ENCODE assay signal across 11 cellular contexts in the genomic region with DNA sequence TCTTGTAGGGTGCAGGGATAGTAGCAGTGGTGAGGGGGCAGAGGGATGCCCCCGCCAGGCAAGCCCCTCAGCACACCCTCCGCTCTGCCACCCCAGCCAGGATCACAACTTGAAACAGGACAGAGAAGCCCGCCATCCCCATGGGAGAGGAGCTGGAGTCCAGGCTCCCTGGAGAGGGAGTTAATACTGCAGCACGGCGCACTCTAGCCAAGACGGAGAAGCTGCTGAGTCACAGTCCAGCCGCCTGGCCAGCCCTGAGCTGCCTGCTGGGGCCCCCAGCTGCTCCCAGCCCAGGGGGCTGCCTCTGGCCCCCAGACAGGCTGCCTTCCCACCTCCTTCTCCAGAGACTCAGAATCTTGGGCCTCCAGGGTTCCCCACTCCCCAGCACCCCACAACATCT.
A peak's percentile ranks its signal among the peaks of the same experiment; 100 is the strongest.
DNase-seq lines count a peak whose midpoint lies in the region; ATAC-seq and TF ChIP-seq lines count a peak whose summit lies in the region.
"Had no signal": no experiment of that assay in that cellular context is flagged by ENCODE, and none has a peak within 500 bp of the region (broad histone marks: within the 10 kb centered on the region; RNA-seq: fewer than 3 reads in every experiment).

No MANE protein-coding gene starts in this region.

- no peak for TF ChIP-seq RAD21 in IMR-90 (IDR thresholded peaks at IDR 0.05; ENCODE audit: low read length)

- no peak for TF ChIP-seq POLR2A in IMR-90 (IDR thresholded peaks at IDR 0.05; ENCODE audit: low read depth, low read length)

- H3K9me3 ChIP-seq in A673 (ENCODE audit: low read depth, low read length, poor library complexity, severe bottlenecking) (no peaks in the 10 kb centered on the region), IMR-90 (ENCODE audit: control insufficient read depth, insufficient read depth, low read length) (no peaks in the 10 kb centered on the region), left lung (no peaks in the 10 kb centered on the region)

- DNase-seq in A673 (ENCODE audit: low spot score) (peak; percentile 43), IMR-90 (peak; percentile 64), chondrocyte (ENCODE audit: low spot score) (peak; percentile 90), left lung (peak in 1 of 2 donors; percentile 72), GM13977 (ENCODE audit: low spot score) (no peak), NOMO-1 treated with DMSO at 0.1 percent for 48 hours (lab: John Stamatoyannopoulos, UW; ENCODE audit: unreplicated experiment) (no peak)
- DNase-seq in activated CD8-positive, alpha-beta memory T cell treated with anti-CD3 and anti-CD28 coated beads, Interleukin-2, amount 50 U/mL, for 4 hours = no peak
- DNase-seq: stimulated activated CD4-positive, alpha-beta T cell treated with anti-CD3 and anti-CD28 coated beads, Interleukin-12 subunit alpha, Interleukin-12 subunit beta, amount 100 ng/mL, for 4 hours had no signal

- dilution Hi-C loops in IMR-90 (cut with HindIII; ENCODE audit: low sequenced_read_pairs, unreplicated experiment) = no loop called here

- no peaks in the 10 kb centered on the region for H3K36me3 ChIP-seq in A673 (ENCODE audit: insufficient read depth, low read length, poor library complexity, severe bottlenecking)
- no peaks in the 10 kb centered on the region for H3K36me3 ChIP-seq in IMR-90 (ENCODE audit: control insufficient read depth, insufficient read depth, low read length)
- no peaks in the 10 kb centered on the region for H3K36me3 ChIP-seq in left lung

- peak overlapping the region; percentile 48 for H3K18ac ChIP-seq in IMR-90 (ENCODE audit: low read depth, low read length)

- no CpG with 5 or more reads among the region's 7 CpGs for WGBS in IMR-90 (ENCODE audit: extremely low coverage in 2 of 2, insufficient read length in 1 of 2), 2 experiments

- no peak overlapping the region for H3K4me2 ChIP-seq in IMR-90 (ENCODE audit: low read depth, low read length)

- H3K9me1 ChIP-seq in IMR-90 (ENCODE audit: insufficient read depth, low read length) = peaks cover 31% of the 10 kb centered on the region

- peak overlapping the region; percentile 66 for H3K27ac Mint-ChIP-seq in chondrocyte (ENCODE audit: unreplicated experiment)
- H3K27ac Mint-ChIP-seq: B cell; stimulated activated memory B cell treated with anti-CD40 and anti-IgM and Interleukin-4, amounts not matched to agents 10 μg/mL and 1 μg/mL and 100 μg/mL, for 72 hours had no signal

- peak overlapping the region; percentile 52; the same call in 1 of the 2 replicates for H3K23ac ChIP-seq in IMR-90 (ENCODE audit: low read depth, low read length)

- peak overlapping the region; percentile 43; the same call in 1 of the 2 replicates for H2AK5ac ChIP-seq in IMR-90 (ENCODE audit: low read depth, low read length)

- peak overlapping the region; percentile 5 for H2AK9ac ChIP-seq in IMR-90 (replicated peaks; ENCODE audit: low read depth, low read length, poor library complexity)

- peak overlapping the region; percentile 90 for H4K91ac ChIP-seq in IMR-90 (ENCODE audit: insufficient read depth, low read depth, low read length)

- CTCF ChIA-PET in A673 (lab: Charles Lee) = no interaction called here
- CTCF ChIA-PET in IMR-90 (lab: Yijun Ruan, JAX) = no interaction called here

- no peak overlapping the region for H3K4me3 ChIP-seq in A673 (ENCODE audit: low read depth, low read length, poor library complexity, severe bottlenecking)
- no peak overlapping the region for H3K4me3 ChIP-seq in IMR-90 (ENCODE audit: insufficient read depth, low read depth, low read length)
- H3K4me3 ChIP-seq in left lung = no peak overlapping the region

- H3K56ac ChIP-seq in IMR-90 (ENCODE audit: extremely low read depth, insufficient read depth, low read length) = no peak overlapping the region

- 0 out of 2 replicates have a peak overlapping the region, but pooled peaks have one; percentile 42 for H3K9ac ChIP-seq in IMR-90 (ENCODE audit: low read depth, low read length)

- peak overlapping the region; percentile 87 for H2AFZ ChIP-seq in IMR-90 (replicated peaks; ENCODE audit: low read length, poor library complexity)

- peak overlapping the region; percentile 83 for H2BK20ac ChIP-seq in IMR-90 (ENCODE audit: low read depth, low read length)

- peak overlapping the region; percentile 88; the same call in 1 of the 2 replicates for H3K14ac ChIP-seq in IMR-90 (replicated peaks; ENCODE audit: low read depth, low read length)

- H3K27me3 Mint-ChIP-seq in chondrocyte (ENCODE audit: low read depth) = peaks cover 10% of the 10 kb centered on the region

- H4K8ac ChIP-seq in IMR-90 (ENCODE audit: low read depth in 2 of 2, low read length in 2 of 2) = peak overlapping the region; percentile 49 to 88; a peak in 2 of 4 replicates

- H4K5ac ChIP-seq in IMR-90 (ENCODE audit: low read depth, low read length) = peak overlapping the region; percentile 78

- H3K4me1 ChIP-seq in A673 (ENCODE audit: insufficient read depth, low read length, poor library complexity, severe bottlenecking) (peaks cover 52% of the 10 kb centered on the region), IMR-90 (ENCODE audit: control insufficient read depth, insufficient read depth, low read length) (peaks cover 14% of the 10 kb centered on the region), left lung (peaks cover 0 to 4% of the 10 kb centered on the region in 2 donors)

- H3K4me1 Mint-ChIP-seq in chondrocyte (ENCODE audit: low read depth) = peaks cover 17% of the 10 kb centered on the region

- no peaks in the 10 kb centered on the region for H3K36me3 Mint-ChIP-seq in chondrocyte (ENCODE audit: low read depth)
- H3K36me3 Mint-ChIP-seq: stimulated activated memory B cell treated with anti-CD40 and anti-IgM and Interleukin-4, amounts not matched to agents 10 μg/mL and 1 μg/mL and 100 μg/mL, for 72 hours had no signal

- no peak overlapping the region for H3K4me3 Mint-ChIP-seq in chondrocyte (ENCODE audit: unreplicated experiment)
- H3K4me3 Mint-ChIP-seq: B cell; stimulated activated memory B cell treated with anti-CD40 and anti-IgM and Interleukin-4, amounts not matched to agents 10 μg/mL and 1 μg/mL and 100 μg/mL, for 72 hours had no signal

- no peaks in the 10 kb centered on the region; the same call in 1 of the 2 replicates for H4K20me1 ChIP-seq in IMR-90 (ENCODE audit: insufficient read depth, low read length)

- BruUV-seq in A673 (replicated peaks; lab: Mats Ljungman, UMichigan) (no TSS peak), IMR-90 (replicated peaks; lab: Mats Ljungman, UMichigan) (no TSS peak)

- peak overlapping the region; percentile 16 for H2BK5ac ChIP-seq in IMR-90 (ENCODE audit: low read depth, low read length, poor library complexity, severe bottlenecking)

- peak overlapping the region; percentile 60 for H3K27ac ChIP-seq in A673 (ENCODE audit: low read depth, low read length, poor library complexity, severe bottlenecking)
- H3K27ac ChIP-seq in IMR-90 (ENCODE audit: insufficient read depth, low read length) = peak overlapping the region; percentile 49; the same call in 1 of the 2 replicates
- H3K27ac ChIP-seq in left lung = no peak overlapping the region

- peak overlapping the region; percentile 91; the same call in 1 of the 3 replicates for H2BK15ac ChIP-seq in IMR-90 (ENCODE audit: low read depth, low read length)

- H2BK120ac ChIP-seq in IMR-90 (ENCODE audit: low read depth, low read length) = peak overlapping the region; percentile 97

- H3K9me3 Mint-ChIP-seq in chondrocyte (ENCODE audit: low read depth) = no peaks in the 10 kb centered on the region
- H3K9me3 Mint-ChIP-seq: stimulated activated memory B cell treated with anti-CD40 and anti-IgM and Interleukin-4, amounts not matched to agents 10 μg/mL and 1 μg/mL and 100 μg/mL, for 72 hours had no signal

- peak overlapping the region; percentile 83 for H3K4ac ChIP-seq in IMR-90 (ENCODE audit: low read depth, low read length)

- TF ChIP-seq CTCF in A673 (conservative IDR thresholded peaks at IDR 0.05; ENCODE audit: low read depth, low read length) (no peak), IMR-90 (conservative IDR thresholded peaks at IDR 0.05; ENCODE audit: low read depth, low read length) (no peak), chondrocyte (IDR thresholded peaks at IDR 0.05) (no peak), left lung (IDR thresholded peaks at IDR 0.05) (no peak), GM13977 (IDR thresholded peaks at IDR 0.05; ENCODE audit: extremely low read depth, insufficient read depth, missing control alignments) (no peak)

- H3K27me3 ChIP-seq in A673 (replicated peaks; ENCODE audit: insufficient read depth, low read depth, low read length, poor library complexity) (no peaks in the 10 kb centered on the region), IMR-90 (ENCODE audit: control insufficient read depth, insufficient read depth, low read length) (no peaks in the 10 kb centered on the region), left lung (peaks cover 0 to 88% of the 10 kb centered on the region in 2 donors)

- intact Hi-C loops in A673 (cut with micrococcal nuclease; ENCODE audit: unreplicated experiment) (no loop called here), IMR-90 (cut with micrococcal nuclease) (no loop called here), left lung (cut with DNase I) (no loop called here)

- POLR2A ChIA-PET in A673 (lab: Charles Lee; ENCODE audit: low non-redundant PET) = no interaction called here
- POLR2A ChIA-PET in IMR-90 (lab: Charles Lee; ENCODE audit: unreplicated experiment) = no interaction called here

- peaks cover 0 to 7% of the 10 kb centered on the region in 2 experiments; a peak in 1 of 4 replicates for H3K79me1 ChIP-seq in IMR-90 (ENCODE audit: low read depth in 1 of 2, low read length in 2 of 2)

- ATAC-seq in IMR-90 (ENCODE audit: low read depth) (peak; percentile 86), left lung (peak; percentile 58), GM18861 (IDR thresholded peaks at IDR 0.05; ENCODE audit: unreplicated experiment) (no peak)
- ATAC-seq: stimulated activated memory B cell treated with anti-CD40 and anti-IgM and Interleukin-4, amounts not matched to agents 10 μg/mL and 1 μg/mL and 100 μg/mL, for 72 hours had no signal

- in situ Hi-C loops in IMR-90 (cut with MboI; ENCODE audit: low sequenced_read_pairs) (no loop called here), GM13977 (cut with MboI; ENCODE audit: low pct_unique_long_range_greater_than_20kb, low sequenced_read_pairs, unreplicated experiment) (no loop called here)

TF ChIP-seq in IMR-90, 13 proteins besides CTCF, POLR2A, EP300 and RAD21:
- peak; percentile 87 for TF ChIP-seq NFE2L2 (IDR thresholded peaks at IDR 0.05; ENCODE audit: low read depth, low read length)
- TF ChIP-seq BHLHE40 (IDR thresholded peaks at IDR 0.05; ENCODE audit: low read depth, low read length) = no peak

Comparison
In these comparisons a context has a peak if more than half of its experiments do, and no peak if none do; other contexts are left out.
1. DNase-seq: peak in A673 (single experiment), IMR-90 (single experiment) and chondrocyte (single experiment); none in GM13977 (single experiment), activated CD8-positive, alpha-beta memory T cell treated with anti-CD3 and anti-CD28 coated beads, Interleukin-2, amount 50 U/mL, for 4 hours (single experiment) and NOMO-1 treated with DMSO at 0.1 percent for 48 hours (single experiment).
2. H3K27ac ChIP-seq: peak in A673 (single experiment) and IMR-90 (single experiment); none in left lung (0 of 2).